ENCODE assay signal across 24 cellular contexts in the genomic region with DNA sequence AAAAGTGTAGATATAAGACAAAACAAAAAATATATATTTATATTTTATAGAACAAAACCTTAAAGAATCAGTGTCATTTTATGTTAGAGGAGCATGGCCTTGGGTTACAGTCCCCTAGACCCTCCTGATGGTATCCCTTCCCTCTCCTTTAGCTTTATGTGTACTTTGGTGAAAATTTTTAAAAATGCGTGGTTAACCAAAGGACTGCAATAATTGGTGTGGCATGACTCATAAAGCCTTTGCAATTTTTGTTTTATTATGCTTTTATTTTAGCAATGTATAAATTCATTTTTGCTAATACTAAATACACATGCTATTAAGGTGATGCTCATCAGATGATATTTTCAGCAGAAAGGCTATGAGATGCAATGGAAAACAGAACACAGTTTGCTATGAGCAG.
"Had no signal": no experiment of that assay in that cellular context is flagged by ENCODE, and none has a peak within 500 bp of the region (broad histone marks: within the 10 kb centered on the region; RNA-seq: fewer than 3 reads in every experiment).

No MANE protein-coding gene starts in this region.

- H3K36me3 Mint-ChIP-seq: activated naive CD8-positive, alpha-beta T cell treated with anti-CD3 and anti-CD28 coated beads for 36 hours; naive B cell; stimulated activated effector memory CD8-positive, alpha-beta T cell treated with anti-CD3 and anti-CD28 coated beads, Interleukin-12 subunit alpha, Interleukin-12 subunit beta, amount 100 ng/mL, for 72 hours; T-cell had no signal

- DNase-seq: activated CD4-positive, alpha-beta T cell treated with anti-CD3 and anti-CD28 coated beads for 48 hours; activated CD4-positive, CD25-positive, alpha-beta regulatory T cell; activated CD8-positive, alpha-beta T cell treated with anti-CD3 and anti-CD28 coated beads for 36 hours; activated naive CD4-positive, alpha-beta T cell; activated naive CD8-positive, alpha-beta T cell treated with anti-CD3 and anti-CD28 coated beads for 36 hours; activated T-cell treated with anti-CD3 and anti-CD28 coated beads, Interleukin-2, amount 50 U/mL, for 1 hour; cortex of kidney; heart right ventricle; kidney glomerular epithelial cell; mesenchymal stem cell; mucosa of descending colon; naive B cell; right cardiac atrium; small intestine; stimulated activated CD4-positive, alpha-beta T cell treated with anti-CD3 and anti-CD28 coated beads, Interleukin-4, amount 100 ng/mL, for 1 hour; T-cell; T-helper 9 cell; testis; upper lobe of left lung had no signal

- H3K4me3 Mint-ChIP-seq: activated CD8-positive, alpha-beta T cell treated with anti-CD3 and anti-CD28 coated beads for 36 hours; activated naive CD8-positive, alpha-beta T cell treated with anti-CD3 and anti-CD28 coated beads for 36 hours; activated T-helper 17 cell treated with anti-CD3 and anti-CD28 coated beads, Interleukin-2, amount 50 U/mL, for 72 hours; naive B cell; neural crest cell; stimulated activated effector memory CD8-positive, alpha-beta T cell treated with anti-CD3 and anti-CD28 coated beads, Interleukin-12 subunit alpha, Interleukin-12 subunit beta, amount 100 ng/mL, for 72 hours; T-cell had no signal

- H3K4me3 ChIP-seq: breast epithelium, heart right ventricle, mucosa of descending colon, prostate gland, testis, upper lobe of left lung had no signal

- H3K4me1 Mint-ChIP-seq: activated naive CD8-positive, alpha-beta T cell treated with anti-CD3 and anti-CD28 coated beads for 36 hours; activated T-helper 17 cell treated with anti-CD3 and anti-CD28 coated beads, Interleukin-2, amount 50 U/mL, for 72 hours; naive B cell; stimulated activated effector memory CD8-positive, alpha-beta T cell treated with anti-CD3 and anti-CD28 coated beads, Interleukin-12 subunit alpha, Interleukin-12 subunit beta, amount 100 ng/mL, for 72 hours; T-cell had no signal

- H3K9me3 Mint-ChIP-seq: naive B cell had no signal

- H3K27ac Mint-ChIP-seq: activated CD8-positive, alpha-beta T cell treated with anti-CD3 and anti-CD28 coated beads for 36 hours; activated naive CD8-positive, alpha-beta T cell treated with anti-CD3 and anti-CD28 coated beads for 36 hours; activated T-helper 17 cell treated with anti-CD3 and anti-CD28 coated beads, Interleukin-2, amount 50 U/mL, for 72 hours; stimulated activated effector memory CD8-positive, alpha-beta T cell treated with anti-CD3 and anti-CD28 coated beads, Interleukin-12 subunit alpha, Interleukin-12 subunit beta, amount 100 ng/mL, for 72 hours; T-cell had no signal

- H3K27me3 Mint-ChIP-seq: activated CD8-positive, alpha-beta T cell treated with anti-CD3 and anti-CD28 coated beads for 36 hours; activated naive CD8-positive, alpha-beta T cell treated with anti-CD3 and anti-CD28 coated beads for 36 hours; activated T-helper 17 cell treated with anti-CD3 and anti-CD28 coated beads, Interleukin-2, amount 50 U/mL, for 72 hours; naive B cell; T-cell had no signal
